Comparison of ENCODE assay signal across 8 cellular contexts in genomic region chr1:26788836-26789611, GRCh38. TPM values are rescaled to one million over a fixed set of nuclear protein-coding genes. Genes with fewer than 3 reads are reported as not detected.
DNase-seq lines count a peak whose midpoint lies in the region; ATAC-seq, FAIRE-seq and TF ChIP-seq lines count a peak whose summit lies in the region.

No MANE protein-coding gene starts in this region.

- H3K36me3 ChIP-seq in lung (ENCODE audit: control insufficient read depth in 2 of 2, insufficient read depth in 2 of 2, low read length in 2 of 2) = peaks cover 0 to 6% of the 10 kb centered on the region in 2 donors

- H3K4me3 ChIP-seq in lung = peak overlapping the region; percentile 72

- no peak for DNase-seq in D721Med (ENCODE audit: insufficient read length, low spot score)
- DNase-seq in NCI-H748 treated with DMSO at 0.1 percent for 48 hours (lab: John Stamatoyannopoulos, UW) = peak; percentile 51
- DNase-seq in activated CD8-positive, alpha-beta T cell treated with anti-CD3 and anti-CD28 coated beads for 36 hours = peak; percentile 94
- peak; percentile 87 for DNase-seq in effector CD4-positive, alpha-beta T cell
- peak; percentile 88 for DNase-seq in lung (ENCODE audit: low spot score)
- DNase-seq in stimulated activated CD4-positive, alpha-beta T cell treated with anti-CD3 and anti-CD28 coated beads, TNF-alpha, amount 100 ng/mL, for 24 hours (ENCODE audit: low read depth in 3 of 3) = peak; percentile 73 to 86 (median 86)

- CTCF ChIA-PET in activated CD8-positive, alpha-beta T cell treated with anti-CD3 and anti-CD28 coated beads for 36 hours (lab: Charles Lee) = interaction anchor here (0.6 to 7.4 kb wide), 50 partner anchors 8 to 289 kb away, joined by 3 to 204 read pairs (median 5); partner anchors contain the start of genes ARID1A and GPATCH3

- FAIRE-seq in D721Med (lab: Jason Lieb, UNC) = no peak

- H3K27ac ChIP-seq in lung (ENCODE audit: low read depth in 1 of 2, low read length in 1 of 2) = peak overlapping the region; percentile 96 to 97

- H3K9me3 Mint-ChIP-seq in activated CD8-positive, alpha-beta T cell treated with anti-CD3 and anti-CD28 coated beads for 36 hours = no peaks in the 10 kb centered on the region

- H3K27me3 ChIP-seq in lung (ENCODE audit: control insufficient read depth, insufficient read depth) = no peaks in the 10 kb centered on the region

- H3K4me3 Mint-ChIP-seq in activated CD8-positive, alpha-beta T cell treated with anti-CD3 and anti-CD28 coated beads for 36 hours = peak overlapping the region; percentile 97

- peak; percentile 27 for ATAC-seq in HG03565 (IDR thresholded peaks at IDR 0.05; ENCODE audit: unreplicated experiment)
- peak; percentile 17 for ATAC-seq in activated CD8-positive, alpha-beta T cell treated with anti-CD3 and anti-CD28 coated beads for 36 hours
- peak; percentile 63 for ATAC-seq in lung (ENCODE audit: insufficient read depth, low FRiP score)
- no peak for ATAC-seq in GM18870 (IDR thresholded peaks at IDR 0.05; ENCODE audit: unreplicated experiment)

- no peaks in the 10 kb centered on the region for H3K9me3 ChIP-seq in lung (ENCODE audit: control insufficient read depth in 2 of 2, insufficient read depth in 1 of 2, low read length in 1 of 2)

- TF ChIP-seq CTCF in D721Med (IDR thresholded peaks at IDR 0.05; ENCODE audit: insufficient read depth, missing control alignments) (peak; percentile 97), lung (IDR thresholded peaks at IDR 0.05; ENCODE audit: control extremely low read depth, extremely low read depth) (peak; percentile 93)
- TF ChIP-seq CTCF in activated CD8-positive, alpha-beta T cell treated with anti-CD3 and anti-CD28 coated beads for 36 hours (IDR thresholded peaks at IDR 0.05) = peak; percentile 99

- WGBS in lung, 2 donors = 0 to 1% methylated on average over 19 of the region's 19 CpGs

- POLR2A ChIA-PET in activated CD8-positive, alpha-beta T cell treated with anti-CD3 and anti-CD28 coated beads for 36 hours (lab: Charles Lee) = interaction anchor here (0.6 to 8.6 kb wide), 31 partner anchors 10 to 289 kb away, joined by 3 to 283 read pairs (median 7); partner anchors contain the start of genes ARID1A, GPN2 and SFN

- intact Hi-C loops in activated CD8-positive, alpha-beta T cell treated with anti-CD3 and anti-CD28 coated beads for 36 hours (cut with micrococcal nuclease) = loop anchor here (1.0 to 5.0 kb wide), 2 partner anchors 87 to 187 kb away; no protein-coding TSS in a partner anchor

- H3K27ac Mint-ChIP-seq in activated CD8-positive, alpha-beta T cell treated with anti-CD3 and anti-CD28 coated beads for 36 hours = peak overlapping the region; percentile 99

- peaks cover 14 to 25% of the 10 kb centered on the region in 2 donors for H3K4me1 ChIP-seq in lung (ENCODE audit: control insufficient read depth in 2 of 2, insufficient read depth in 2 of 2, low read length in 2 of 2)

- H3K27me3 Mint-ChIP-seq in activated CD8-positive, alpha-beta T cell treated with anti-CD3 and anti-CD28 coated beads for 36 hours = no peaks in the 10 kb centered on the region

- H3K4me1 Mint-ChIP-seq in activated CD8-positive, alpha-beta T cell treated with anti-CD3 and anti-CD28 coated beads for 36 hours (ENCODE audit: low read depth) = peaks cover 72% of the 10 kb centered on the region

- peaks cover 27% of the 10 kb centered on the region for H3K36me3 Mint-ChIP-seq in activated CD8-positive, alpha-beta T cell treated with anti-CD3 and anti-CD28 coated beads for 36 hours (ENCODE audit: low read depth)

RNA-seq across cellular contexts. Expression of gene PIGV, which starts 1.3 kb away (rescaled TPM):
- 10 to 100 TPM; 21.2 to 23.9 TPM for total RNA-seq in activated CD8-positive, alpha-beta T cell treated with anti-CD3 and anti-CD28 coated beads for 36 hours
- 10 to 100 TPM; 14.3 TPM for total RNA-seq in lung
- polyA plus RNA-seq in lung = 10 to 100 TPM in 1 of 2 donors, 1 to 10 TPM in 1; 6.8 to 11.8 TPM

RNA-seq across cellular contexts. Expression of gene ZDHHC18, which starts 37.5 kb away (rescaled TPM):
- total RNA-seq in activated CD8-positive, alpha-beta T cell treated with anti-CD3 and anti-CD28 coated beads for 36 hours = 10 to 100 TPM; 55.0 to 61.3 TPM
- 10 to 100 TPM; 11.6 to 23.6 TPM for total RNA-seq in lung
- polyA plus RNA-seq in lung = 10 to 100 TPM; 13.0 to 39.1 TPM
